ENCODE assay signal across 13 cellular contexts in genomic region chr13:110409581-110409992, GRCh38.
DNase-seq lines count a peak whose midpoint lies in the region; ATAC-seq and TF ChIP-seq lines count a peak whose summit lies in the region.
"Had no signal": no experiment of that assay in that cellular context is flagged by ENCODE, and none has a peak within 500 bp of the region (broad histone marks: within the 10 kb centered on the region; RNA-seq: fewer than 3 reads in every experiment).

No MANE protein-coding gene starts in this region.

- no peaks in the 10 kb centered on the region for H3K36me3 ChIP-seq in MG63
- H3K36me3 ChIP-seq in colonic mucosa, result no peaks in the 10 kb centered on the region
- no peaks in the 10 kb centered on the region for H3K36me3 ChIP-seq in lower lobe of right lung
- H3K36me3 ChIP-seq in tibial artery, result no peaks in the 10 kb centered on the region
- peaks cover 66% of the 10 kb centered on the region for H3K36me3 ChIP-seq in endodermal cell (ENCODE audit: control insufficient read depth, insufficient read depth, low read length)
- no peaks in the 10 kb centered on the region for H3K36me3 ChIP-seq in HAP-1 (replicated peaks)

- DNase-seq in MG63, result peak; percentile 23
- peak; percentile 18 for DNase-seq in colonic mucosa
- DNase-seq in lower lobe of right lung, result no peak
- DNase-seq in tibial artery, result peak; percentile 67 to 83
- DNase-seq in endodermal cell, result no peak
- no peak for DNase-seq in SHP77 (lab: John Stamatoyannopoulos, UW)
- DNase-seq in HAP-1 (ENCODE audit: low spot score in 2 of 2), result no peak
- no peak for DNase-seq in substantia nigra (lab: John Stamatoyannopoulos, UW)
- DNase-seq: activated T-cell treated with anti-CD3 and anti-CD28 coated beads for 4 hours; effector memory CD4-positive, alpha-beta T cell; NCI-H446; stimulated activated CD4-positive, alpha-beta T cell treated with anti-CD3 and anti-CD28 coated beads, Interleukin-4, amount 100 ng/mL, for 4 hours had no signal

- H3K36me3 Mint-ChIP-seq in endodermal cell (ENCODE audit: low read depth), result peaks cover 56% of the 10 kb centered on the region

- H3K27me3 Mint-ChIP-seq in endodermal cell (ENCODE audit: insufficient read depth), result no peaks in the 10 kb centered on the region

- peak overlapping the region; percentile 36 for H3K27ac ChIP-seq in colonic mucosa
- peak overlapping the region; percentile 65 for H3K27ac ChIP-seq in lower lobe of right lung
- H3K27ac ChIP-seq in tibial artery, result peak overlapping the region; percentile 85 to 90
- H3K27ac ChIP-seq in endodermal cell (ENCODE audit: low read depth, low read length), result no peak overlapping the region
- H3K27ac ChIP-seq in substantia nigra (ENCODE audit: low read depth, low read length, poor library complexity, severe bottlenecking), result no peak overlapping the region

- H3K4me3 ChIP-seq in MG63, result no peak overlapping the region
- H3K4me3 ChIP-seq in colonic mucosa, result no peak overlapping the region
- H3K4me3 ChIP-seq in lower lobe of right lung, result no peak overlapping the region
- H3K4me3 ChIP-seq in tibial artery, result no peak overlapping the region
- no peak overlapping the region for H3K4me3 ChIP-seq in endodermal cell (ENCODE audit: low read length)
- H3K4me3 ChIP-seq in HAP-1, result no peak overlapping the region

- H3K9me3 Mint-ChIP-seq in endodermal cell, result no peaks in the 10 kb centered on the region
- H3K9me3 Mint-ChIP-seq: T-helper 1 cell treated with Interleukin-12 subunit alpha and Interleukin-12 subunit beta and Interleukin-4 antibody, amounts not matched to agents 30 μg/mL and 1 μg/mL, for 36 hours had no signal

- in situ Hi-C loops in HAP-1 (cut with MboI; ENCODE audit: low sequenced_read_pairs), result loop anchor here (25.0 kb wide), 1 partner anchor 1447 kb away; no protein-coding TSS in a partner anchor

- H3K9ac ChIP-seq in colonic mucosa (ENCODE audit: low read depth in 2 of 2, low read length in 2 of 2), result no peak overlapping the region
- no peak overlapping the region for H3K9ac ChIP-seq in endodermal cell (ENCODE audit: extremely low read depth, low read length, poor library complexity, severe bottlenecking)

- intact Hi-C loops in colonic mucosa (cut with DNase I), result no loop called here
- intact Hi-C loops in lower lobe of right lung (cut with DNase I), result no loop called here
- intact Hi-C loops in tibial artery (cut with DNase I; ENCODE audit: low total_unique reads), result no loop called here

- H3K4me3 Mint-ChIP-seq in endodermal cell, result no peak overlapping the region
- H3K4me3 Mint-ChIP-seq: T-helper 1 cell treated with Interleukin-12 subunit alpha and Interleukin-12 subunit beta and Interleukin-4 antibody, amounts not matched to agents 30 μg/mL and 1 μg/mL, for 36 hours had no signal

- no peaks in the 10 kb centered on the region for H3K27me3 ChIP-seq in MG63
- no peaks in the 10 kb centered on the region for H3K27me3 ChIP-seq in colonic mucosa
- peaks cover 6% of the 10 kb centered on the region for H3K27me3 ChIP-seq in lower lobe of right lung (ENCODE audit: low read depth)
- H3K27me3 ChIP-seq in tibial artery, result no peaks in the 10 kb centered on the region
- H3K27me3 ChIP-seq in endodermal cell (ENCODE audit: control insufficient read depth, insufficient read depth, low read length, poor library complexity, severe bottlenecking), result no peaks in the 10 kb centered on the region
- no peaks in the 10 kb centered on the region for H3K27me3 ChIP-seq in HAP-1 (ENCODE audit: low read depth)

- no peak overlapping the region for H3K27ac Mint-ChIP-seq in endodermal cell
- H3K27ac Mint-ChIP-seq: T-helper 1 cell treated with Interleukin-12 subunit alpha and Interleukin-12 subunit beta and Interleukin-4 antibody, amounts not matched to agents 30 μg/mL and 1 μg/mL, for 36 hours had no signal

- H3K9me3 ChIP-seq in MG63 (no peaks in the 10 kb centered on the region), colonic mucosa (no peaks in the 10 kb centered on the region), lower lobe of right lung (no peaks in the 10 kb centered on the region), tibial artery (no peaks in the 10 kb centered on the region), endodermal cell (ENCODE audit: control insufficient read depth, low read length) (no peaks in the 10 kb centered on the region), HAP-1 (no peaks in the 10 kb centered on the region)

- WGBS in endodermal cell (ENCODE audit: insufficient coverage in 1 of 2, insufficient read length in 1 of 2), 2 experiments, result 96 to 97% methylated on average over 9 to 13 of the region's 13 CpGs

- no peak for ATAC-seq in lower lobe of right lung

- peaks cover 15% of the 10 kb centered on the region for H3K4me1 Mint-ChIP-seq in endodermal cell

- TF ChIP-seq CTCF in colonic mucosa (IDR thresholded peaks at IDR 0.05), result no peak
- TF ChIP-seq CTCF in lower lobe of right lung (IDR thresholded peaks at IDR 0.05), result no peak
- no peak for TF ChIP-seq CTCF in tibial artery (IDR thresholded peaks at IDR 0.05)
- no peak for TF ChIP-seq CTCF in endodermal cell (conservative IDR thresholded peaks at IDR 0.05)

- H3K4me1 ChIP-seq in colonic mucosa (no peaks in the 10 kb centered on the region), lower lobe of right lung (peaks cover 53% of the 10 kb centered on the region), tibial artery (peaks cover 0 to 97% (median 80%) of the 10 kb centered on the region in 4 donors), endodermal cell (ENCODE audit: control insufficient read depth, insufficient read depth, low read length) (peaks cover 7% of the 10 kb centered on the region), HAP-1 (no peaks in the 10 kb centered on the region)

Comparison
In these comparisons a context has a peak if more than half of its experiments do, and no peak if none do; other contexts are left out.
1. DNase-seq: peak in MG63 (single experiment), colonic mucosa (single experiment) and tibial artery (2 of 2); none in lower lobe of right lung (single experiment), endodermal cell (single experiment), SHP77 (0 of 2), HAP-1 (0 of 2) and substantia nigra (0 of 49).
2. H3K27ac ChIP-seq: peak in colonic mucosa (single experiment), lower lobe of right lung (single experiment) and tibial artery (2 of 2); none in endodermal cell (single experiment) and substantia nigra (single experiment).